In the genomic region with DNA sequence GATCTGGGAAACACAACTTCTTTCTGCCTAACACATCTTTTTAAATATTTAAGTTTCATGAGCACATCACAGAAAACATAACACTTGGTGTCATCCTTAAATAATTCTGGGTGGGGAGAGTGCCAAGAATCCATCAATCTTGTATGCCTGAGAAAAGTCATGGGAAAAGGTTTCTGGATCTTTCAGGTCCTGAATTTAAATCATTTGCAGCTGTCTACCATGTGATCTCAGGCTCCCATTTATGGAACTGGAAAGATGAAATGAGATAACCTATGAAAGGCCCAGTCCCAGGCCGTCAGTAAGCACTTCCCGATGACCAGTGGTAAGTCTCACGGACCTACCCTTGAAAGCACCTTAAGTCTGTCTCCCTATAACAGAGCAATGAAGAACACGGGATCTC, we compare ENCODE assay signal across 23 cellular contexts. TPM values are rescaled to one million over a fixed set of nuclear protein-coding genes. Genes with fewer than 3 reads are reported as not detected.
"Had no signal": no experiment of that assay in that cellular context is flagged by ENCODE, and none has a peak within 500 bp of the region (broad histone marks: within the 10 kb centered on the region; RNA-seq: fewer than 3 reads in every experiment).

No MANE protein-coding gene starts in this region.

- H3K4me3 ChIP-seq: coronary artery, hepatocyte, lower lobe of right lung, right lobe of liver, stomach, vagina had no signal

- H2AFZ ChIP-seq: hepatocyte, parathyroid adenoma had no signal

- H3K4me3 Mint-ChIP-seq: activated CD4-positive, alpha-beta T cell treated with anti-CD3 and anti-CD28 coated beads, Interleukin-2, amount 10 ng/mL, durations not matched to agents 24 days and 14 days; activated CD8-positive, alpha-beta T cell treated with anti-CD3 and anti-CD28 coated beads for 36 hours; activated naive CD4-positive, alpha-beta T cell treated with anti-CD3 and anti-CD28 coated beads, Interleukin-2, amount 10 ng/mL, durations not matched to agents 7 days and 5 days; activated naive CD8-positive, alpha-beta T cell treated with anti-CD3 and anti-CD28 coated beads, Interleukin-2, amount 50 U/mL, for 24 hours; natural killer cell; stimulated activated effector memory CD8-positive, alpha-beta T cell treated with anti-CD3 and anti-CD28 coated beads, Interleukin-12 subunit alpha, Interleukin-12 subunit beta, amount 100 ng/mL, for 72 hours had no signal

- H3K36me3 Mint-ChIP-seq: activated naive CD4-positive, alpha-beta T cell treated with anti-CD3 and anti-CD28 coated beads, Interleukin-2, amount 10 ng/mL, durations not matched to agents 7 days and 5 days; natural killer cell; stimulated activated effector memory CD8-positive, alpha-beta T cell treated with anti-CD3 and anti-CD28 coated beads, Interleukin-12 subunit alpha, Interleukin-12 subunit beta, amount 100 ng/mL, for 72 hours had no signal

- H3K27me3 Mint-ChIP-seq: activated CD4-positive, alpha-beta T cell treated with anti-CD3 and anti-CD28 coated beads, Interleukin-2, amount 10 ng/mL, durations not matched to agents 24 days and 14 days; activated CD8-positive, alpha-beta T cell treated with anti-CD3 and anti-CD28 coated beads for 36 hours; activated naive CD4-positive, alpha-beta T cell treated with anti-CD3 and anti-CD28 coated beads, Interleukin-2, amount 10 ng/mL, durations not matched to agents 7 days and 5 days had no signal

- H3K9me3 Mint-ChIP-seq: activated CD8-positive, alpha-beta T cell treated with anti-CD3 and anti-CD28 coated beads for 36 hours had no signal

- H3K4me2 ChIP-seq: hepatocyte had no signal

- ATAC-seq: activated CD8-positive, alpha-beta T cell treated with anti-CD3 and anti-CD28 coated beads for 36 hours; activated naive CD8-positive, alpha-beta T cell treated with anti-CD3 and anti-CD28 coated beads, Interleukin-2, amount 50 U/mL, for 24 hours; foreskin keratinocyte; left colon; lower lobe of right lung; natural killer cell; right lobe of liver; stimulated activated effector memory CD8-positive, alpha-beta T cell treated with anti-CD3 and anti-CD28 coated beads, Interleukin-12 subunit alpha, Interleukin-12 subunit beta, amount 100 ng/mL, for 72 hours had no signal

- H3K27ac ChIP-seq: coronary artery, foreskin keratinocyte, hepatocyte, lower lobe of right lung, neutrophil, parathyroid adenoma, right lobe of liver, stomach, vagina had no signal

- H3K27me3 ChIP-seq: foreskin keratinocyte, hepatocyte, neutrophil, right lobe of liver, stomach, vagina had no signal

- H3K4me1 Mint-ChIP-seq: activated CD4-positive, alpha-beta T cell treated with anti-CD3 and anti-CD28 coated beads, Interleukin-2, amount 10 ng/mL, durations not matched to agents 24 days and 14 days; activated naive CD4-positive, alpha-beta T cell treated with anti-CD3 and anti-CD28 coated beads, Interleukin-2, amount 10 ng/mL, durations not matched to agents 7 days and 5 days; activated naive CD8-positive, alpha-beta T cell treated with anti-CD3 and anti-CD28 coated beads, Interleukin-2, amount 50 U/mL, for 24 hours; natural killer cell; stimulated activated effector memory CD8-positive, alpha-beta T cell treated with anti-CD3 and anti-CD28 coated beads, Interleukin-12 subunit alpha, Interleukin-12 subunit beta, amount 100 ng/mL, for 72 hours had no signal

- H3K9me3 ChIP-seq: lower lobe of right lung, neutrophil, right lobe of liver, stomach, vagina had no signal

- H3K9ac ChIP-seq: parathyroid adenoma had no signal

- H3K36me3 ChIP-seq: lower lobe of right lung, neutrophil, right lobe of liver, stomach, vagina had no signal

- H3K27ac Mint-ChIP-seq: activated CD4-positive, alpha-beta T cell treated with anti-CD3 and anti-CD28 coated beads, Interleukin-2, amount 10 ng/mL, durations not matched to agents 24 days and 14 days; activated CD8-positive, alpha-beta T cell treated with anti-CD3 and anti-CD28 coated beads for 36 hours; activated naive CD8-positive, alpha-beta T cell treated with anti-CD3 and anti-CD28 coated beads, Interleukin-2, amount 50 U/mL, for 24 hours; natural killer cell; stimulated activated effector memory CD8-positive, alpha-beta T cell treated with anti-CD3 and anti-CD28 coated beads, Interleukin-12 subunit alpha, Interleukin-12 subunit beta, amount 100 ng/mL, for 72 hours had no signal

- H3K4me1 ChIP-seq: foreskin keratinocyte, lower lobe of right lung, parathyroid adenoma, right lobe of liver had no signal

- H3K79me2 ChIP-seq: parathyroid adenoma had no signal

- DNase-seq: activated CD4-positive, alpha-beta T cell treated with anti-CD3 and anti-CD28 coated beads, Interleukin-2, amount 10 ng/mL, durations not matched to agents 24 days and 14 days; activated CD8-positive, alpha-beta T cell treated with anti-CD3 and anti-CD28 coated beads for 36 hours; activated effector memory CD4-positive, alpha-beta T cell treated with Interleukin-2 at 50 U/mL for 16 hours; activated naive CD4-positive, alpha-beta T cell treated with anti-CD3 and anti-CD28 coated beads, Interleukin-2, amount 10 ng/mL, durations not matched to agents 7 days and 5 days; activated naive CD8-positive, alpha-beta T cell treated with anti-CD3 and anti-CD28 coated beads, Interleukin-2, amount 50 U/mL, for 24 hours; activated T-cell treated with anti-CD3 and anti-CD28 coated beads, Interleukin-2, amount 50 U/mL, for 1 hour; caudate nucleus; foreskin keratinocyte; left colon; lower lobe of right lung; natural killer cell; right lobe of liver; stimulated activated CD4-positive, alpha-beta T cell treated with anti-CD3 and anti-CD28 coated beads, Interleukin-4, amount 100 ng/mL, for 24 hours; stomach; trophoblast cell had no signal

- FAIRE-seq: islet of Langerhans had no signal

RNA-seq across cellular contexts. Expression of gene CDH11, which starts 15.1 kb away (rescaled TPM):
- total RNA-seq: activated CD4-positive, alpha-beta T cell treated with anti-CD3 and anti-CD28 coated beads, Interleukin-2, amount 10 ng/mL, durations not matched to agents 24 days and 14 days; activated CD8-positive, alpha-beta T cell treated with anti-CD3 and anti-CD28 coated beads for 36 hours; natural killer cell; T-helper 1 cell treated with Interleukin-12 subunit alpha and Interleukin-12 subunit beta and Interleukin-4 antibody, amounts not matched to agents 30 ng/mL and 1 ng/mL, for 36 hours had no signal
